ENCODE assay signal across 8 cellular contexts in the genomic region with DNA sequence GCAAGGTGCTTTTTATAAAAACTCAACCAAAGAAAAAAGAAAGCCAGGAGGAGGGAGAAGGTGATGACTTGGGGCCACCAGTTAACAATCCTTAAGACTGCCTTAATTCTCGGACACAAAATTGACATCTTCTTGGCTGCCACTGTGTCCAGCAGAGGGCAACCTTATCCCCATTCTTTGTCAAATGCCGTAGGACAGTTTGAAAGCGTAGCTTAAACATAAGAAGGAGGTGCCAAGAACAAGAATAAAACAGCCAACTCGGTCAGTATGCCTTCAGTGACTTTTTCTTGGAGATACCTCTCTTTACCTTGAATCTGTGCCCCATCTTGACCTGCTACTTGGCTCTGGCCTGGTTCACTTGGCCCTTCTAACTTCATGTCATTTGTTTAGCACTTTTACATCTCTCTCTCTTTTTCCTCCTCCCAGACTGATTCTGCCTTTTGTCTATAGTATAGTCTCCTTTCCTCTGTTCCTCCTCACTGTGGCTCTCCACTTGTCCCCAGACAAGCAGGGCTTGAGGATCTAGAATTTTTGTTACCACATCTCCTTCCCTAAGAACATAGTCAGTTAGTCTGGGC.
DNase-seq lines count a peak whose midpoint lies in the region; ATAC-seq, FAIRE-seq and TF ChIP-seq lines count a peak whose summit lies in the region.
"Had no signal": no experiment of that assay in that cellular context is flagged by ENCODE, and none has a peak within 500 bp of the region (broad histone marks: within the 10 kb centered on the region; RNA-seq: fewer than 3 reads in every experiment).

No MANE protein-coding gene starts in this region.

- H3K27ac ChIP-seq in left ventricle myocardium inferior (replicated peaks), result no peak overlapping the region
- H3K27ac ChIP-seq: epithelial cell of prostate had no signal

- no peak overlapping the region for H3K27ac Mint-ChIP-seq in activated naive CD4-positive, alpha-beta T cell treated with anti-CD3 and anti-CD28 coated beads, Interleukin-2, amount 10 ng/mL, durations not matched to agents 7 days and 5 days

- no peaks in the 10 kb centered on the region for H3K36me3 ChIP-seq in left ventricle myocardium inferior

- intact Hi-C loops in left ventricle myocardium inferior (cut with micrococcal nuclease), result loop anchor here (10.0 kb wide), 1 partner anchor 453 kb away; the partner anchor contains the start of gene GAD1

- no peaks in the 10 kb centered on the region for H3K4me1 ChIP-seq in left ventricle myocardium inferior

- H3K9me3 Mint-ChIP-seq in activated naive CD4-positive, alpha-beta T cell treated with anti-CD3 and anti-CD28 coated beads, Interleukin-2, amount 10 ng/mL, durations not matched to agents 7 days and 5 days, result no peaks in the 10 kb centered on the region

- CTCF ChIA-PET in GM10248 (lab: Yijun Ruan, JAX), result interaction anchor here (0.7 to 2.9 kb wide), 28 partner anchors 8 to 511 kb away, joined by 3 to 36 read pairs (median 4); partner anchors contain the start of gene GAD1
- CTCF ChIA-PET in activated naive CD4-positive, alpha-beta T cell treated with anti-CD3 and anti-CD28 coated beads, Interleukin-2, amount 10 ng/mL, durations not matched to agents 7 days and 5 days (lab: Charles Lee), result interaction anchor here (0.6 to 6.0 kb wide), 19 partner anchors 9 to 512 kb away, joined by 3 to 43 read pairs (median 5); partner anchors contain the start of gene GAD1

- peaks cover 23% of the 10 kb centered on the region for H3K27me3 Mint-ChIP-seq in activated naive CD4-positive, alpha-beta T cell treated with anti-CD3 and anti-CD28 coated beads, Interleukin-2, amount 10 ng/mL, durations not matched to agents 7 days and 5 days

- no peak for FAIRE-seq in frontal cortex (lab: Jason Lieb, UNC)

- peaks cover 31% of the 10 kb centered on the region for H3K4me1 Mint-ChIP-seq in activated naive CD4-positive, alpha-beta T cell treated with anti-CD3 and anti-CD28 coated beads, Interleukin-2, amount 10 ng/mL, durations not matched to agents 7 days and 5 days

- peak; percentile 63 for ATAC-seq in HG02938 (IDR thresholded peaks at IDR 0.05; ENCODE audit: unreplicated experiment)

- no peaks in the 10 kb centered on the region for H3K9me3 ChIP-seq in left ventricle myocardium inferior (replicated peaks)

- DNase-seq in GM10248 (ENCODE audit: extremely low spot score) (peak; percentile 26), RPMI7951 (ENCODE audit: low read depth) (peak; percentile 60), left ventricle myocardium inferior (no peak), frontal cortex (ENCODE audit: low spot score in 2 of 2) (no peak)
- peak; percentile 71 for DNase-seq in activated naive CD4-positive, alpha-beta T cell treated with anti-CD3 and anti-CD28 coated beads, Interleukin-2, amount 10 ng/mL, durations not matched to agents 7 days and 5 days
- DNase-seq in stimulated activated CD4-positive, alpha-beta T cell treated with anti-CD3 and anti-CD28 coated beads, Interleukin-12 subunit alpha, Interleukin-12 subunit beta, amount 100 ng/mL, for 4 hours, result peak; percentile 23

- peaks cover 89% of the 10 kb centered on the region for H3K27me3 ChIP-seq in left ventricle myocardium inferior (ENCODE audit: low read depth)

- no peak overlapping the region for H3K4me3 ChIP-seq in left ventricle myocardium inferior

- peak; percentile 81 for TF ChIP-seq CTCF in GM10248 (IDR thresholded peaks at IDR 0.05; ENCODE audit: control extremely low read depth, extremely low read depth, low read depth, missing control alignments)
- TF ChIP-seq CTCF in left ventricle myocardium inferior (IDR thresholded peaks at IDR 0.05; ENCODE audit: borderline replicate concordance), result peak; percentile 69

- no peaks in the 10 kb centered on the region for H3K36me3 Mint-ChIP-seq in activated naive CD4-positive, alpha-beta T cell treated with anti-CD3 and anti-CD28 coated beads, Interleukin-2, amount 10 ng/mL, durations not matched to agents 7 days and 5 days

- no peak overlapping the region for H3K4me3 Mint-ChIP-seq in activated naive CD4-positive, alpha-beta T cell treated with anti-CD3 and anti-CD28 coated beads, Interleukin-2, amount 10 ng/mL, durations not matched to agents 7 days and 5 days

- POLR2A ChIA-PET in GM10248 (lab: Yijun Ruan, JAX), result no interaction called here

Comparison
In these comparisons a context has a peak if more than half of its experiments do, and no peak if none do; other contexts are left out.
1. DNase-seq: peak in GM10248 (single experiment), RPMI7951 (single experiment), activated naive CD4-positive, alpha-beta T cell treated with anti-CD3 and anti-CD28 coated beads, Interleukin-2, amount 10 ng/mL, durations not matched to agents 7 days and 5 days (single experiment) and stimulated activated CD4-positive, alpha-beta T cell treated with anti-CD3 and anti-CD28 coated beads, Interleukin-12 subunit alpha, Interleukin-12 subunit beta, amount 100 ng/mL, for 4 hours (single experiment); none in left ventricle myocardium inferior (single experiment) and frontal cortex (0 of 2).